In genomic region chr5:61604626-61605025, GRCh38 we compare ENCODE assay signal across 14 cellular contexts.
"Had no signal": no experiment of that assay in that cellular context is flagged by ENCODE, and none has a peak within 500 bp of the region (broad histone marks: within the 10 kb centered on the region; RNA-seq: fewer than 3 reads in every experiment).

No MANE protein-coding gene starts in this region.

- H3K4me3 Mint-ChIP-seq: activated CD8-positive, alpha-beta T cell treated with anti-CD3 and anti-CD28 coated beads, Interleukin-2, amount 10 ng/mL, durations not matched to agents 7 days and 5 days; memory B cell; neural crest cell; T-cell had no signal

- H3K36me3 Mint-ChIP-seq: T-cell had no signal

- DNase-seq: activated CD4-positive, alpha-beta T cell treated with anti-CD3 and anti-CD28 coated beads for 48 hours; activated CD8-positive, alpha-beta memory T cell treated with anti-CD3 and anti-CD28 coated beads, Interleukin-2, amount 50 U/mL, for 48 hours; activated CD8-positive, alpha-beta T cell treated with anti-CD3 and anti-CD28 coated beads, Interleukin-2, amount 10 ng/mL, durations not matched to agents 7 days and 5 days; colonic mucosa; effector memory CD4-positive, alpha-beta T cell; small intestine; T-cell; WERI-Rb-1 had no signal

- H3K36me3 ChIP-seq: ascending aorta, colonic mucosa, thyroid gland, vagina, WERI-Rb-1 had no signal

- H3K4me1 ChIP-seq: colonic mucosa, parathyroid adenoma, vagina had no signal

- ATAC-seq: activated CD8-positive, alpha-beta T cell treated with anti-CD3 and anti-CD28 coated beads, Interleukin-2, amount 10 ng/mL, durations not matched to agents 7 days and 5 days; T-cell had no signal

- H3K9me3 Mint-ChIP-seq: memory B cell, neural crest cell, T-cell had no signal

- H3K27me3 ChIP-seq: ascending aorta, colonic mucosa, thyroid gland, vagina had no signal

- H2AFZ ChIP-seq: parathyroid adenoma had no signal

- H3K79me2 ChIP-seq: parathyroid adenoma had no signal

- H3K4me1 Mint-ChIP-seq: T-cell had no signal

- H3K27ac ChIP-seq: ascending aorta, colonic mucosa, parathyroid adenoma, thyroid gland, vagina, WERI-Rb-1 had no signal

- H3K9me3 ChIP-seq: ascending aorta, colonic mucosa, thyroid gland, vagina had no signal

- H3K4me3 ChIP-seq: ascending aorta, colonic mucosa, thyroid gland, vagina had no signal

- H3K9ac ChIP-seq: parathyroid adenoma had no signal

- H3K27ac Mint-ChIP-seq: activated CD8-positive, alpha-beta T cell treated with anti-CD3 and anti-CD28 coated beads, Interleukin-2, amount 10 ng/mL, durations not matched to agents 7 days and 5 days; memory B cell; T-cell had no signal
